ENCODE assay signal across 20 cellular contexts in the genomic region with DNA sequence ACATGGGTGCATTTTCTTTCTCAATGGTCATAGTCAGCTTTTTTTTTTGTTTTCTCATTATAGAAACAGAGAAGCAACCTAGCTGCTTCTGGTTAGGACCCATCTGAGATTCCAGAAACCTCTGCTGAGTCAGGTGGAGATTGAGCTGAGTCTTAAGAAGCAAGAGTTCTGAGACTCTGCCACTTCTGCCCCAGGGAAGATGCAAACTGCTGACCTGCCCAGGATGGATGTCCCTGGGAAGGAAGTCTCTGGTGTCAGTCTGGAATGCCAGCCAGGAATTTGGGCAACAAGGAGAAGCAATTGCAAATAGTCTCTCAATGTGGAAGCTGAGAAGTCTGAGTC.
DNase-seq lines count a peak whose midpoint lies in the region; ATAC-seq and TF ChIP-seq lines count a peak whose summit lies in the region.
"Had no signal": no experiment of that assay in that cellular context is flagged by ENCODE, and none has a peak within 500 bp of the region (broad histone marks: within the 10 kb centered on the region; RNA-seq: fewer than 3 reads in every experiment).

No MANE protein-coding gene starts in this region.

- H3K27me3 ChIP-seq in adipocyte (replicated peaks; ENCODE audit: control insufficient read depth, insufficient read depth, low read length) (no peaks in the 10 kb centered on the region), transverse colon (no peaks in the 10 kb centered on the region)
- H3K27me3 ChIP-seq: adrenal gland, hepatocyte, right lobe of liver had no signal

- in situ Hi-C loops in transverse colon (cut with MboI; ENCODE audit: low pct_ligation_motif_present in 1 of 4, low pct_unique_long_range_greater_than_20kb in 1 of 4, low sequenced_read_pairs in 3 of 4): no loop called here

- ATAC-seq in GM19455 (IDR thresholded peaks at IDR 0.05; ENCODE audit: unreplicated experiment): peak; percentile 49
- peak; percentile 60 for ATAC-seq in HG02852 (IDR thresholded peaks at IDR 0.05; ENCODE audit: unreplicated experiment)
- ATAC-seq: esophagus mucosa, HepG2, left lobe of liver, Panc1, right lobe of liver had no signal

- intact Hi-C loops in transverse colon (cut with DNase I; ENCODE audit: low total_unique reads): no loop called here

- H3K9me3 ChIP-seq in adipocyte (ENCODE audit: control insufficient read depth, low read length) (no peaks in the 10 kb centered on the region), transverse colon (no peaks in the 10 kb centered on the region)
- H3K9me3 ChIP-seq: adrenal gland, right lobe of liver had no signal

- H3K36me3 ChIP-seq in adipocyte (ENCODE audit: control insufficient read depth, insufficient read depth, low read length, severe bottlenecking): no peaks in the 10 kb centered on the region
- no peaks in the 10 kb centered on the region for H3K36me3 ChIP-seq in transverse colon
- H3K36me3 ChIP-seq: adrenal gland, right lobe of liver had no signal

- H3K9ac ChIP-seq in adipocyte (ENCODE audit: low read length): peak overlapping the region; percentile 33

- no peak for TF ChIP-seq CTCF in transverse colon (IDR thresholded peaks at IDR 0.05)

- TF ChIP-seq EP300 in transverse colon (IDR thresholded peaks at IDR 0.05; ENCODE audit: low read depth): no peak

- H3K27ac ChIP-seq in transverse colon: peak overlapping the region; percentile 5 to 57 (median 44)
- H3K27ac ChIP-seq: right lobe of liver had no signal

- DNase-seq in adipocyte (ENCODE audit: low read depth) (no peak), transverse colon (no peak), GM03348 (ENCODE audit: low spot score) (no peak), amygdala (lab: John Stamatoyannopoulos, UW) (no peak), cerebellar cortex (ENCODE audit: low spot score) (no peak)
- DNase-seq: activated CD4-positive, alpha-beta T cell treated with anti-CD3 and anti-CD28 coated beads for 4 hours; CD8-positive, alpha-beta memory T cell; cortex of kidney; NCI-H1092 treated with DMSO at 0.1 percent for 48 hours; NCI-H446 treated with DMSO at 0.1 percent for 48 hours; nephron progenitor cell; right lobe of liver had no signal

- H3K4me3 ChIP-seq in adipocyte (ENCODE audit: low read length): no peak overlapping the region
- no peak overlapping the region for H3K4me3 ChIP-seq in transverse colon
- H3K4me3 ChIP-seq: adrenal gland, hepatocyte, right lobe of liver had no signal

- no peak for TF ChIP-seq POLR2A in transverse colon (IDR thresholded peaks at IDR 0.05)

- H3K4me1 ChIP-seq in adipocyte (ENCODE audit: control insufficient read depth, insufficient read depth, low read length) (peaks cover 46% of the 10 kb centered on the region), transverse colon (peaks cover 0 to 26% (median 8%) of the 10 kb centered on the region in 4 donors)
- H3K4me1 ChIP-seq: right lobe of liver had no signal
